In genomic region chr2:190628651-190629378, GRCh38 we compare ENCODE assay signal across 1 cellular context.
TF ChIP-seq lines count a peak whose summit lies in the region.

No MANE protein-coding gene starts in this region.

TF ChIP-seq in HCT116, 20 proteins besides CTCF, POLR2A, EP300 and RAD21 (continued from another document):
- TF ChIP-seq, protein P1, sequence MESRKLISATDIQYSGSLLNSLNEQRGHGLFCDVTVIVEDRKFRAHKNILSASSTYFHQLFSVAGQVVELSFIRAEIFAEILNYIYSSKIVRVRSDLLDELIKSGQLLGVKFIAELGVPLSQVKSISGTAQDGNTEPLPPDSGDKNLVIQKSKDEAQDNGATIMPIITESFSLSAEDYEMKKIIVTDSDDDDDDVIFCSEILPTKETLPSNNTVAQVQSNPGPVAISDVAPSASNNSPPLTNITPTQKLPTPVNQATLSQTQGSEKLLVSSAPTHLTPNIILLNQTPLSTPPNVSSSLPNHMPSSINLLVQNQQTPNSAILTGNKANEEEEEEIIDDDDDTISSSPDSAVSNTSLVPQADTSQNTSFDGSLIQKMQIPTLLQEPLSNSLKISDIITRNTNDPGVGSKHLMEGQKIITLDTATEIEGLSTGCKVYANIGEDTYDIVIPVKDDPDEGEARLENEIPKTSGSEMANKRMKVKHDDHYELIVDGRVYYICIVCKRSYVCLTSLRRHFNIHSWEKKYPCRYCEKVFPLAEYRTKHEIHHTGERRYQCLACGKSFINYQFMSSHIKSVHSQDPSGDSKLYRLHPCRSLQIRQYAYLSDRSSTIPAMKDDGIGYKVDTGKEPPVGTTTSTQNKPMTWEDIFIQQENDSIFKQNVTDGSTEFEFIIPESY (IDR thresholded peaks at IDR 0.05; ENCODE audit: extremely low read depth, insufficient replicate concordance, low read length) = no peak
